In genomic region chr4:55214172-55214571, GRCh38 we compare ENCODE assay signal across 17 cellular contexts.
DNase-seq lines count a peak whose midpoint lies in the region; TF ChIP-seq lines count a peak whose summit lies in the region.
"Had no signal": no experiment of that assay in that cellular context is flagged by ENCODE, and none has a peak within 500 bp of the region (broad histone marks: within the 10 kb centered on the region; RNA-seq: fewer than 3 reads in every experiment).

No MANE protein-coding gene starts in this region.

- DNase-seq in A172 (ENCODE audit: low spot score) (peak; percentile 21), ELR (ENCODE audit: low read depth) (peak; percentile 47), SK-N-MC (ENCODE audit: low read depth, low spot score) (peak; percentile 24), islet precursor cell (peak; percentile 62), GM10266 (ENCODE audit: extremely low spot score) (no peak), H9 (no peak), GM19238 (ENCODE audit: insufficient read length, low spot score) (no peak), NCI-H2227 (lab: John Stamatoyannopoulos, UW; ENCODE audit: unreplicated experiment) (no peak)
- DNase-seq: activated naive CD4-positive, alpha-beta T cell treated with anti-CD3 and anti-CD28 coated beads, Interleukin-2, amount 10 ng/mL, durations not matched to agents 7 days and 5 days; AML-193; GF-D8; kidney; NCI-H1105 treated with DMSO at 0.1 percent for 48 hours; nucleus accumbens; stimulated activated CD8-positive, alpha-beta memory T cell treated with anti-CD3 and anti-CD28 coated beads, Interleukin-4, amount 100 ng/mL, for 48 hours; T-helper 17 cell had no signal

- H2BK20ac ChIP-seq in H9 (ENCODE audit: low read depth, low read length, poor library complexity, severe bottlenecking): no peak overlapping the region

- no peak overlapping the region for H2AK5ac ChIP-seq in H9 (ENCODE audit: insufficient read length, low read length)

- H3K36me3 Mint-ChIP-seq in H9 (ENCODE audit: insufficient read depth in 1 of 3, low read depth in 3 of 3): peaks cover 2 to 11% (median 11%) of the 10 kb centered on the region in 3 experiments; a peak in 4 of 7 replicates
- H3K36me3 Mint-ChIP-seq: activated naive CD4-positive, alpha-beta T cell treated with anti-CD3 and anti-CD28 coated beads, Interleukin-2, amount 10 ng/mL, durations not matched to agents 7 days and 5 days had no signal

- H3K27me3 Mint-ChIP-seq in H9 (ENCODE audit: low read depth): no peaks in the 10 kb centered on the region
- H3K27me3 Mint-ChIP-seq: activated naive CD4-positive, alpha-beta T cell treated with anti-CD3 and anti-CD28 coated beads, Interleukin-2, amount 10 ng/mL, durations not matched to agents 7 days and 5 days had no signal

- H3K4ac ChIP-seq in H9 (ENCODE audit: low read depth, low read length): no peak overlapping the region

- no peak overlapping the region for H3K56ac ChIP-seq in H9 (ENCODE audit: insufficient read length, low read depth, low read length)

- no peaks in the 10 kb centered on the region for H3K79me1 ChIP-seq in H9 (ENCODE audit: insufficient read depth, low read depth, low read length, poor library complexity, severe bottlenecking)

- no peak overlapping the region for H2BK5ac ChIP-seq in H9 (ENCODE audit: insufficient read length, low read length)

- H3K9ac ChIP-seq in SK-N-MC (ENCODE audit: insufficient read length): no peak overlapping the region
- no peak overlapping the region for H3K9ac ChIP-seq in H9 (ENCODE audit: extremely low read depth, insufficient read length, low read length)

- no peak for TF ChIP-seq CTCF in GM10266 (IDR thresholded peaks at IDR 0.05; ENCODE audit: control insufficient read depth, insufficient read depth, low read depth, missing control alignments)
- TF ChIP-seq CTCF in H9 (conservative IDR thresholded peaks at IDR 0.05): no peak

- H3T11ph ChIP-seq in H9 (ENCODE audit: low read length): no peak overlapping the region

- no peak overlapping the region for H4K91ac ChIP-seq in H9 (ENCODE audit: insufficient read length, low read depth, low read length)

- H4K20me1 ChIP-seq in H9 (ENCODE audit: control insufficient read depth, insufficient read depth, insufficient read length): no peaks in the 10 kb centered on the region

- H2BK12ac ChIP-seq in H9 (ENCODE audit: insufficient read length, low read depth, low read length): no peak overlapping the region

- H3K27me3 ChIP-seq in H9 (ENCODE audit: insufficient read depth, low read length): no peaks in the 10 kb centered on the region

- no peak overlapping the region for H2BK15ac ChIP-seq in H9 (ENCODE audit: low read depth, low read length)

- no peak overlapping the region for H2BK120ac ChIP-seq in H9 (ENCODE audit: low read depth, low read length, poor library complexity, severe bottlenecking)

- H3K4me1 Mint-ChIP-seq in H9: peaks cover 6 to 10% of the 10 kb centered on the region in 2 experiments; a peak in 3 of 4 replicates
- H3K4me1 Mint-ChIP-seq: activated naive CD4-positive, alpha-beta T cell treated with anti-CD3 and anti-CD28 coated beads, Interleukin-2, amount 10 ng/mL, durations not matched to agents 7 days and 5 days; central memory CD8-positive, alpha-beta T cell; T-helper 17 cell had no signal

- H4K5ac ChIP-seq in H9 (ENCODE audit: insufficient read length, low read depth, low read length): no peak overlapping the region

- H3K27ac ChIP-seq in SK-N-MC: no peak overlapping the region
- H3K27ac ChIP-seq in H9 (ENCODE audit: insufficient read length, low read depth, low read length): no peak overlapping the region

- peaks cover 12% of the 10 kb centered on the region in 2 experiments; a peak in 4 of 5 replicates for H3K9me3 Mint-ChIP-seq in H9
- H3K9me3 Mint-ChIP-seq: activated naive CD4-positive, alpha-beta T cell treated with anti-CD3 and anti-CD28 coated beads, Interleukin-2, amount 10 ng/mL, durations not matched to agents 7 days and 5 days; central memory CD8-positive, alpha-beta T cell had no signal

- 0 out of 7 replicates have a peak overlapping the region, but pooled peaks of 1 of the 3 experiments have one; percentile 6 for H3K27ac Mint-ChIP-seq in H9
- H3K27ac Mint-ChIP-seq: activated naive CD4-positive, alpha-beta T cell treated with anti-CD3 and anti-CD28 coated beads, Interleukin-2, amount 10 ng/mL, durations not matched to agents 7 days and 5 days; T-helper 17 cell had no signal

- no peak overlapping the region for H3K4me2 ChIP-seq in H9 (ENCODE audit: insufficient read depth, insufficient read length, low read length)

- no peak overlapping the region for H3K14ac ChIP-seq in H9 (ENCODE audit: insufficient read depth, low read length)

- WGBS in H9 (ENCODE audit: extremely low coverage, insufficient read length, low lambda C conversion rate): no CpG with 5 or more reads among the region's 3 CpGs

- H3K9me3 ChIP-seq in SK-N-MC (ENCODE audit: low read depth, low read length) (no peaks in the 10 kb centered on the region), H9 (ENCODE audit: control insufficient read depth, low read depth, low read length) (no peaks in the 10 kb centered on the region)

- no peak overlapping the region for H2AFZ ChIP-seq in H9 (ENCODE audit: low read length)

- no peak overlapping the region for H3K18ac ChIP-seq in H9 (ENCODE audit: insufficient read length, low read depth, low read length)

- no peak overlapping the region for H3K4me3 Mint-ChIP-seq in H9
- H3K4me3 Mint-ChIP-seq: activated naive CD4-positive, alpha-beta T cell treated with anti-CD3 and anti-CD28 coated beads, Interleukin-2, amount 10 ng/mL, durations not matched to agents 7 days and 5 days; central memory CD8-positive, alpha-beta T cell; T-helper 17 cell had no signal

- H3K36me3 ChIP-seq in SK-N-MC (ENCODE audit: insufficient read depth, low read length): no peaks in the 10 kb centered on the region

- no peaks in the 10 kb centered on the region for H3K4me1 ChIP-seq in H9 (ENCODE audit: insufficient read depth, low read length)

- no peak overlapping the region for H4K8ac ChIP-seq in H9 (replicated peaks; ENCODE audit: insufficient read length, low read depth, low read length)

- H3K4me3 ChIP-seq in SK-N-MC: no peak overlapping the region

- H3K23me2 ChIP-seq in H9 (ENCODE audit: insufficient read length, low read depth, low read length, poor library complexity, severe bottlenecking): no peaks in the 10 kb centered on the region

- no peaks in the 10 kb centered on the region for H3K79me2 ChIP-seq in H9 (ENCODE audit: insufficient read depth, low read length)

- no peak overlapping the region for H3K23ac ChIP-seq in H9 (ENCODE audit: insufficient read length, low read depth, low read length)

Comparison
In these comparisons a context has a peak if more than half of its experiments do, and no peak if none do; other contexts are left out.
1. DNase-seq: peak in A172 (single experiment), ELR (single experiment), SK-N-MC (single experiment) and islet precursor cell (single experiment); none in GM10266 (single experiment), H9 (single experiment), GM19238 (single experiment) and NCI-H2227 (single experiment).